20 cellular contexts compared by ENCODE assay signal in the genomic region with DNA sequence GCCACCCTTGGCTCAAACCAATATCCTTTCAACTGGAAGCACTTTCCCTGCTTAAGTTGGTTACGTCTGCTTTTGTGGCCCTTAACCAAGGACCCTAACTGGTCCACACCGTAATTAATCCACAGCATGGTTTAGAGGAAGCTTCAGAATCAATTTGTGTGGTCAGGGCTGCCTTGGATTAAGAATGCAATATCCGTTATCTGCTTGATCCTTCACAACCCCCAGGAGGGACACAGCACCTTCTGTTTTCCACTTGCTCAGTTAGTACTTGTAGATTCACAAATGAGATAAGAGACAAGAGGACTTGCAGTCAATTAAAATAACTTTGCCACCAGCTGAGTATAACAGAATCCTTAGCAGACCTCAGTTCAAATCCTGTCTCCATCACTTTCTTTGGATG.
"Had no signal": no experiment of that assay in that cellular context is flagged by ENCODE, and none has a peak within 500 bp of the region (broad histone marks: within the 10 kb centered on the region; RNA-seq: fewer than 3 reads in every experiment).

No MANE protein-coding gene starts in this region.

- H3K4me2 ChIP-seq: KMS-11 had no signal

- H3K27me3 ChIP-seq: SJSA1 had no signal

- H3K27ac Mint-ChIP-seq: IgD-negative memory B cell had no signal

- H3K4me3 ChIP-seq: K562, SJSA1, SK-N-MC had no signal

- H3K36me3 ChIP-seq: SJSA1 had no signal

- H3K9ac ChIP-seq: KMS-11 had no signal

- H3K27ac ChIP-seq: KMS-11, SJSA1, SK-N-MC had no signal

- ATAC-seq: K562 had no signal

- DNase-seq: Kasumi-1, MM.1S, NCI-H1048, NCI-H1105, NCI-H1417, NCI-H1436 treated with DMSO at 0.1 percent for 48 hours, NCI-H1694 treated with DMSO at 0.1 percent for 48 hours, NCI-H1930, NCI-H2081, NCI-H2107, NCI-H2227 treated with DMSO at 0.1 percent for 48 hours, NCI-H526, Right ventricle myocardium superior, RPMI8226, SIG-M5 had no signal

- H3K4me3 Mint-ChIP-seq: IgD-negative memory B cell had no signal

- H3K36me3 Mint-ChIP-seq: IgD-negative memory B cell had no signal
